ENCODE assay signal across 1 cellular context in the genomic region with DNA sequence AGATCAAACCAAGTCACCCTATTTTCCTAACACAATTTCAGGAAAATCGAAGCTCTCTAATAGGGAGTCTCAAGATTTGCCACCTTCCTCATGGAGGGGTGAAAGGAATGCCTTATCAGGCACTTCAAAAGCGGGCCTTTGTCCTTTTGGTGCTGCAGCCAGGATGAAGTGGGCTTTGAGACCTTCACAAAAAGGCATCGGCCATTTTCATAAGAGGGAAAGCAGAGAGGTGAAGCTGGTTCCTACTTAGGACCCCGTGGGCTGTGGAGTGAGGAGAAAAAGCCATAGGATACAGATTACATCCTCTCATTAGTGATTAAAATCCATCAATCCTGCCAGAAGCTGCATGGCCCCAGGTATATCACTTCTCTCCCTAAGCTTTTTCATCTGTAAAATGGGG.
TF ChIP-seq lines count a peak whose summit lies in the region.

No MANE protein-coding gene starts in this region.

TF ChIP-seq in GM23338, 12 proteins besides CTCF, POLR2A, EP300 and RAD21 (continued from another document):
- TF ChIP-seq, protein P1, sequence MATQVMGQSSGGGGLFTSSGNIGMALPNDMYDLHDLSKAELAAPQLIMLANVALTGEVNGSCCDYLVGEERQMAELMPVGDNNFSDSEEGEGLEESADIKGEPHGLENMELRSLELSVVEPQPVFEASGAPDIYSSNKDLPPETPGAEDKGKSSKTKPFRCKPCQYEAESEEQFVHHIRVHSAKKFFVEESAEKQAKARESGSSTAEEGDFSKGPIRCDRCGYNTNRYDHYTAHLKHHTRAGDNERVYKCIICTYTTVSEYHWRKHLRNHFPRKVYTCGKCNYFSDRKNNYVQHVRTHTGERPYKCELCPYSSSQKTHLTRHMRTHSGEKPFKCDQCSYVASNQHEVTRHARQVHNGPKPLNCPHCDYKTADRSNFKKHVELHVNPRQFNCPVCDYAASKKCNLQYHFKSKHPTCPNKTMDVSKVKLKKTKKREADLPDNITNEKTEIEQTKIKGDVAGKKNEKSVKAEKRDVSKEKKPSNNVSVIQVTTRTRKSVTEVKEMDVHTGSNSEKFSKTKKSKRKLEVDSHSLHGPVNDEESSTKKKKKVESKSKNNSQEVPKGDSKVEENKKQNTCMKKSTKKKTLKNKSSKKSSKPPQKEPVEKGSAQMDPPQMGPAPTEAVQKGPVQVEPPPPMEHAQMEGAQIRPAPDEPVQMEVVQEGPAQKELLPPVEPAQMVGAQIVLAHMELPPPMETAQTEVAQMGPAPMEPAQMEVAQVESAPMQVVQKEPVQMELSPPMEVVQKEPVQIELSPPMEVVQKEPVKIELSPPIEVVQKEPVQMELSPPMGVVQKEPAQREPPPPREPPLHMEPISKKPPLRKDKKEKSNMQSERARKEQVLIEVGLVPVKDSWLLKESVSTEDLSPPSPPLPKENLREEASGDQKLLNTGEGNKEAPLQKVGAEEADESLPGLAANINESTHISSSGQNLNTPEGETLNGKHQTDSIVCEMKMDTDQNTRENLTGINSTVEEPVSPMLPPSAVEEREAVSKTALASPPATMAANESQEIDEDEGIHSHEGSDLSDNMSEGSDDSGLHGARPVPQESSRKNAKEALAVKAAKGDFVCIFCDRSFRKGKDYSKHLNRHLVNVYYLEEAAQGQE (IDR thresholded peaks at IDR 0.05; ENCODE audit: unreplicated experiment): no peak
- TF ChIP-seq EZH2 (IDR thresholded peaks at IDR 0.05; ENCODE audit: low read depth, unreplicated experiment): no peak
